ENCODE assay signal across 16 cellular contexts in genomic region chr12:85740190-85740589, GRCh38.
"Had no signal": no experiment of that assay in that cellular context is flagged by ENCODE, and none has a peak within 500 bp of the region (broad histone marks: within the 10 kb centered on the region; RNA-seq: fewer than 3 reads in every experiment).

No MANE protein-coding gene starts in this region.

- H2AFZ ChIP-seq: hepatocyte had no signal

- H3K4me3 ChIP-seq: hepatocyte, pancreas, sigmoid colon had no signal

- H3K27ac ChIP-seq: brain microvascular endothelial cell, hepatocyte, pancreas, sigmoid colon had no signal

- ATAC-seq: left lobe of liver; naive thymus-derived CD4-positive, alpha-beta T cell; pancreas had no signal

- H3K36me3 Mint-ChIP-seq: activated naive CD8-positive, alpha-beta T cell treated with anti-CD3 and anti-CD28 coated beads for 36 hours; naive thymus-derived CD4-positive, alpha-beta T cell had no signal

- H3K4me1 ChIP-seq: pancreas, sigmoid colon had no signal

- H3K36me3 ChIP-seq: brain microvascular endothelial cell, pancreas, sigmoid colon had no signal

- H3K4me2 ChIP-seq: hepatocyte had no signal

- H3K27me3 Mint-ChIP-seq: activated CD4-positive, alpha-beta T cell treated with anti-CD3 and anti-CD28 coated beads, Interleukin-2, amount 10 ng/mL, durations not matched to agents 7 days and 5 days; activated naive CD8-positive, alpha-beta T cell treated with anti-CD3 and anti-CD28 coated beads for 36 hours; central memory CD8-positive, alpha-beta T cell; naive thymus-derived CD4-positive, alpha-beta T cell had no signal

- H3K27me3 ChIP-seq: brain microvascular endothelial cell, hepatocyte, pancreas, sigmoid colon had no signal

- H3K27ac Mint-ChIP-seq: activated CD4-positive, alpha-beta T cell treated with anti-CD3 and anti-CD28 coated beads, Interleukin-2, amount 10 ng/mL, durations not matched to agents 7 days and 5 days; activated naive CD8-positive, alpha-beta T cell treated with anti-CD3 and anti-CD28 coated beads for 36 hours; naive thymus-derived CD4-positive, alpha-beta T cell had no signal

- H3K4me3 Mint-ChIP-seq: activated CD4-positive, alpha-beta T cell treated with anti-CD3 and anti-CD28 coated beads, Interleukin-2, amount 10 ng/mL, durations not matched to agents 7 days and 5 days; activated naive CD8-positive, alpha-beta T cell treated with anti-CD3 and anti-CD28 coated beads for 36 hours; central memory CD8-positive, alpha-beta T cell; naive thymus-derived CD4-positive, alpha-beta T cell had no signal

- H3K9me3 ChIP-seq: pancreas, sigmoid colon had no signal

- H3K9me3 Mint-ChIP-seq: activated CD4-positive, alpha-beta T cell treated with anti-CD3 and anti-CD28 coated beads, Interleukin-2, amount 10 ng/mL, durations not matched to agents 7 days and 5 days had no signal

- H3K79me2 ChIP-seq: hepatocyte had no signal

- DNase-seq: activated CD4-positive, alpha-beta T cell treated with anti-CD3 and anti-CD28 coated beads, Interleukin-2, amount 10 ng/mL, durations not matched to agents 7 days and 5 days; activated CD4-positive, CD25-positive, alpha-beta regulatory T cell; activated CD8-positive, alpha-beta memory T cell treated with anti-CD3 and anti-CD28 coated beads for 24 hours; activated naive CD8-positive, alpha-beta T cell treated with anti-CD3 and anti-CD28 coated beads for 36 hours; anterior cingulate cortex; brain microvascular endothelial cell; cortex of kidney; effector memory CD4-positive, alpha-beta T cell; islet precursor cell; naive thymus-derived CD4-positive, alpha-beta T cell; pancreas; sigmoid colon; stimulated activated CD4-positive, alpha-beta T cell treated with anti-CD3 and anti-CD28 coated beads, Interleukin-1b, Interleukin-23, amount 100 ng/mL, for 48 hours had no signal

- H3K4me1 Mint-ChIP-seq: activated CD4-positive, alpha-beta T cell treated with anti-CD3 and anti-CD28 coated beads, Interleukin-2, amount 10 ng/mL, durations not matched to agents 7 days and 5 days; activated naive CD8-positive, alpha-beta T cell treated with anti-CD3 and anti-CD28 coated beads for 36 hours; central memory CD8-positive, alpha-beta T cell; naive thymus-derived CD4-positive, alpha-beta T cell had no signal
